ENCODE assay signal across 24 cellular contexts in genomic region chr2:231720292-231720691, GRCh38.
"Had no signal": no experiment of that assay in that cellular context is flagged by ENCODE, and none has a peak within 500 bp of the region (broad histone marks: within the 10 kb centered on the region; RNA-seq: fewer than 3 reads in every experiment).

No MANE protein-coding gene starts in this region.

- H3K27ac Mint-ChIP-seq: activated CD4-positive, alpha-beta memory T cell treated with anti-CD3 and anti-CD28 coated beads for 36 hours; activated CD4-positive, alpha-beta T cell treated with anti-CD3 and anti-CD28 coated beads, Interleukin-2, amount 10 ng/mL, durations not matched to agents 7 days and 5 days; activated naive CD8-positive, alpha-beta T cell had no signal

- ATAC-seq: Panc1, Right ventricle myocardium inferior had no signal

- H3K4me2 ChIP-seq: SK-N-SH had no signal

- H3K36me3 Mint-ChIP-seq: activated CD4-positive, alpha-beta memory T cell treated with anti-CD3 and anti-CD28 coated beads for 36 hours had no signal

- H3K9me3 ChIP-seq: SK-N-SH had no signal

- H3K27ac ChIP-seq: VCaP had no signal

- H3K4me3 Mint-ChIP-seq: activated CD4-positive, alpha-beta memory T cell treated with anti-CD3 and anti-CD28 coated beads for 36 hours; activated CD4-positive, alpha-beta T cell treated with anti-CD3 and anti-CD28 coated beads, Interleukin-2, amount 10 ng/mL, durations not matched to agents 7 days and 5 days; activated naive CD8-positive, alpha-beta T cell; activated T-cell treated with anti-CD3 and anti-CD28 coated beads, Interleukin-2, amount 50 U/mL, for 4 hours had no signal

- DNase-seq: activated CD4-positive, alpha-beta memory T cell treated with anti-CD3 and anti-CD28 coated beads for 36 hours; activated CD4-positive, alpha-beta T cell treated with anti-CD3 and anti-CD28 coated beads, Interleukin-2, amount 10 ng/mL, durations not matched to agents 7 days and 5 days; activated CD4-positive, CD25-positive, alpha-beta regulatory T cell; activated CD8-positive, alpha-beta memory T cell treated with anti-CD3 and anti-CD28 coated beads for 24 hours; activated effector memory CD4-positive, alpha-beta T cell treated with anti-CD3 and anti-CD28 coated beads, Interleukin-2, amount 50 U/mL, for 16 hours; activated naive CD4-positive, alpha-beta T cell treated with Interleukin-2 at 50 U/mL for 16 hours; activated T-cell treated with anti-CD3 and anti-CD28 coated beads, Interleukin-2, amount 50 U/mL, for 4 hours; cerebellar nuclear complex; Kasumi-1; KBM-7; NCI-H1048; NCI-H146; NCI-H187 treated with DMSO at 0.1 percent for 48 hours; NCI-H2081 treated with DMSO at 0.1 percent for 48 hours; NCI-H446 treated with DMSO at 0.1 percent for 48 hours; NCI-H524 treated with DMSO at 0.1 percent for 48 hours; NCI-H748 treated with DMSO at 0.1 percent for 48 hours; NK-92 treated with Interleukin-12 subunit alpha and Interleukin-12 subunit beta, amount 100 ng/mL, for 24 hours; SK-N-SH; T-helper 1 cell had no signal

- H3K27me3 Mint-ChIP-seq: activated CD4-positive, alpha-beta memory T cell treated with anti-CD3 and anti-CD28 coated beads for 36 hours; activated CD4-positive, alpha-beta T cell treated with anti-CD3 and anti-CD28 coated beads, Interleukin-2, amount 10 ng/mL, durations not matched to agents 7 days and 5 days; activated naive CD8-positive, alpha-beta T cell had no signal

- H3K9me3 Mint-ChIP-seq: activated CD4-positive, alpha-beta T cell treated with anti-CD3 and anti-CD28 coated beads, Interleukin-2, amount 10 ng/mL, durations not matched to agents 7 days and 5 days; activated T-cell treated with anti-CD3 and anti-CD28 coated beads, Interleukin-2, amount 50 U/mL, for 4 hours had no signal

- H3K9ac ChIP-seq: SK-N-SH had no signal
